ENCODE assay signal across 11 cellular contexts in genomic region chr10:113131611-113132330, GRCh38.
A peak's percentile ranks its signal among the peaks of the same experiment; 100 is the strongest.
DNase-seq lines count a peak whose midpoint lies in the region; ATAC-seq and TF ChIP-seq lines count a peak whose summit lies in the region.
"Had no signal": no experiment of that assay in that cellular context is flagged by ENCODE, and none has a peak within 500 bp of the region (broad histone marks: within the 10 kb centered on the region; RNA-seq: fewer than 3 reads in every experiment).

No MANE protein-coding gene starts in this region.

- no peak for ATAC-seq in GM21529 (IDR thresholded peaks at IDR 0.05; ENCODE audit: unreplicated experiment)
- ATAC-seq in GM21737 (IDR thresholded peaks at IDR 0.05; ENCODE audit: unreplicated experiment) = no peak
- no peak for ATAC-seq in HG02588 (IDR thresholded peaks at IDR 0.05; ENCODE audit: unreplicated experiment)

- CTCF ChIA-PET in HEK293 (lab: Yijun Ruan, JAX) = interaction anchor here (1.5 kb wide), 1 partner anchor 22 kb away, joined by 4 read pairs; no protein-coding TSS in a partner anchor

- H3K9me3 ChIP-seq in HEK293 (ENCODE audit: control insufficient read depth, insufficient read depth, low read depth, low read length) = no peaks in the 10 kb centered on the region

- no peak for TF ChIP-seq CTCF in HEK293 (tag by site-specific recombination; IDR thresholded peaks at IDR 0.05)
- TF ChIP-seq CTCF in chondrocyte (IDR thresholded peaks at IDR 0.05) = no peak
- no peak for TF ChIP-seq CTCF in type B pancreatic cell (conservative IDR thresholded peaks at IDR 0.05)
- no peak for TF ChIP-seq CTCF in GM13976 (IDR thresholded peaks at IDR 0.05; ENCODE audit: borderline replicate concordance, control extremely low read depth, extremely low read depth, insufficient read depth, missing control alignments)

- peaks cover 10% of the 10 kb centered on the region; the same call in 1 of the 2 replicates for H3K4me1 ChIP-seq in HEK293 (ENCODE audit: control insufficient read depth, insufficient read depth, low read length)

- in situ Hi-C loops in GM13976 (cut with MboI; ENCODE audit: low sequenced_read_pairs, unreplicated experiment) = no loop called here

- H3K27me3 Mint-ChIP-seq in chondrocyte (ENCODE audit: low read depth) (no peaks in the 10 kb centered on the region), type B pancreatic cell (peaks cover 38% of the 10 kb centered on the region)

- H3K4me3 Mint-ChIP-seq in chondrocyte (ENCODE audit: unreplicated experiment) = no peak overlapping the region
- H3K4me3 Mint-ChIP-seq in type B pancreatic cell = peak overlapping the region; percentile 12
- H3K4me3 Mint-ChIP-seq: activated naive CD8-positive, alpha-beta T cell treated with anti-CD3 and anti-CD28 coated beads for 36 hours had no signal

- no peak overlapping the region for H3K27ac ChIP-seq in HEK293 (ENCODE audit: extremely low read depth, low read depth, low read length)

- DNase-seq in chondrocyte (ENCODE audit: low spot score) (no peak), kidney glomerular epithelial cell (lab: John Stamatoyannopoulos, UW) (peak; percentile 79), type B pancreatic cell (ENCODE audit: extremely low spot score, unreplicated experiment) (no peak), GM13976 (ENCODE audit: low spot score) (no peak)
- DNase-seq: activated naive CD8-positive, alpha-beta T cell treated with anti-CD3 and anti-CD28 coated beads for 36 hours; NCI-H2107; SHP77 treated with DMSO at 0.1 percent for 48 hours had no signal

- peaks cover 75% of the 10 kb centered on the region for H3K4me1 Mint-ChIP-seq in chondrocyte (ENCODE audit: low read depth)
- H3K4me1 Mint-ChIP-seq in type B pancreatic cell (ENCODE audit: unreplicated experiment) = peaks cover 66% of the 10 kb centered on the region
- H3K4me1 Mint-ChIP-seq: activated naive CD8-positive, alpha-beta T cell treated with anti-CD3 and anti-CD28 coated beads for 36 hours had no signal

- H3K27ac Mint-ChIP-seq in chondrocyte (ENCODE audit: unreplicated experiment) (peak overlapping the region; percentile 96), type B pancreatic cell (peak overlapping the region; percentile 3)
- H3K27ac Mint-ChIP-seq: activated naive CD8-positive, alpha-beta T cell treated with anti-CD3 and anti-CD28 coated beads for 36 hours had no signal

- no peaks in the 10 kb centered on the region for H3K36me3 Mint-ChIP-seq in chondrocyte (ENCODE audit: low read depth)
- peaks cover 7% of the 10 kb centered on the region for H3K36me3 Mint-ChIP-seq in type B pancreatic cell
- H3K36me3 Mint-ChIP-seq: activated naive CD8-positive, alpha-beta T cell treated with anti-CD3 and anti-CD28 coated beads for 36 hours had no signal

- no peaks in the 10 kb centered on the region for H3K9me3 Mint-ChIP-seq in chondrocyte (ENCODE audit: low read depth)
- H3K9me3 Mint-ChIP-seq in type B pancreatic cell = no peaks in the 10 kb centered on the region
- H3K9me3 Mint-ChIP-seq: activated naive CD8-positive, alpha-beta T cell treated with anti-CD3 and anti-CD28 coated beads for 36 hours had no signal

- POLR2A ChIA-PET in HEK293 (lab: Yijun Ruan, JAX) = no interaction called here

- H3K36me3 ChIP-seq in HEK293 (ENCODE audit: control insufficient read depth in 2 of 2, insufficient read depth in 1 of 2, low read length in 2 of 2) = no peaks in the 10 kb centered on the region

- no peak overlapping the region for H3K4me3 ChIP-seq in HEK293 (ENCODE audit: low read depth, low read length)

TF ChIP-seq in HEK293, 187 proteins besides CTCF, POLR2A, EP300 and RAD21:
- 0 out of 2 replicates have a peak, but pooled peaks have one; percentile 14 for TF ChIP-seq ZNF121 (tag by site-specific recombination; IDR thresholded peaks at IDR 0.05)
- TF ChIP-seq ZNF48 (tag by site-specific recombination; IDR thresholded peaks at IDR 0.05) = no peak
